1 cellular context compared by ENCODE assay signal in genomic region chr15:67999320-68000100, GRCh38.
TF ChIP-seq lines count a peak whose summit lies in the region.

No MANE protein-coding gene starts in this region.

TF ChIP-seq in IMR-90, 13 proteins besides CTCF, POLR2A, EP300 and RAD21 (continued from another document):
- TF ChIP-seq USF2 (IDR thresholded peaks at IDR 0.05; ENCODE audit: low read depth, low read length) = no peak
- no peak for TF ChIP-seq MAZ (IDR thresholded peaks at IDR 0.05; ENCODE audit: borderline replicate concordance, low read depth, low read length)
- TF ChIP-seq BHLHE40 (IDR thresholded peaks at IDR 0.05; ENCODE audit: low read depth, low read length) = no peak
- no peak for TF ChIP-seq RCOR1 (IDR thresholded peaks at IDR 0.05; ENCODE audit: insufficient replicate concordance, low read length)
- TF ChIP-seq MAFK (IDR thresholded peaks at IDR 0.05; ENCODE audit: low read depth, low read length) = no peak
- TF ChIP-seq RFX5 (IDR thresholded peaks at IDR 0.05; ENCODE audit: low read depth, low read length) = no peak
- no peak for TF ChIP-seq SMC3 (IDR thresholded peaks at IDR 0.05; ENCODE audit: low read depth, low read length)
